ENCODE assay signal across 9 cellular contexts in genomic region chr2:233079473-233079877, GRCh38. TPM values are rescaled to one million over a fixed set of nuclear protein-coding genes. Genes with fewer than 3 reads are reported as not detected.
DNase-seq lines count a peak whose midpoint lies in the region; ATAC-seq and TF ChIP-seq lines count a peak whose summit lies in the region.
"Had no signal": no experiment of that assay in that cellular context is flagged by ENCODE, and none has a peak within 500 bp of the region (broad histone marks: within the 10 kb centered on the region; RNA-seq: fewer than 3 reads in every experiment).

No MANE protein-coding gene starts in this region.

- no peak for TF ChIP-seq POLR2A in suprapubic skin (IDR thresholded peaks at IDR 0.05)

- peak overlapping the region; percentile 91 for H3K27ac Mint-ChIP-seq in activated naive CD8-positive, alpha-beta T cell

- H3K36me3 Mint-ChIP-seq in activated naive CD8-positive, alpha-beta T cell: peaks cover 18% of the 10 kb centered on the region

- H3K36me3 ChIP-seq in suprapubic skin: no peaks in the 10 kb centered on the region

- no peaks in the 10 kb centered on the region for H3K9me3 ChIP-seq in suprapubic skin

- 68% methylated on average over 10 of the region's 10 CpGs for WGBS in suprapubic skin

- peak; percentile 40 for DNase-seq in activated T-cell treated with anti-CD3 and anti-CD28 coated beads, Interleukin-2, amount 50 U/mL, for 1 hour
- DNase-seq in activated T-cell treated with anti-CD3 and anti-CD28 coated beads for 4 hours: no peak
- peak; percentile 35 to 71 for DNase-seq in suprapubic skin (ENCODE audit: low spot score in 2 of 2)
- DNase-seq in ACHN: no peak
- no peak for DNase-seq in NCI-H82 (lab: John Stamatoyannopoulos, UW)
- no peak for DNase-seq in kidney tubule cell (ENCODE audit: low spot score)
- DNase-seq: foreskin fibroblast had no signal

- H3K4me1 ChIP-seq in suprapubic skin: peaks cover 34% of the 10 kb centered on the region

- H3K9me3 Mint-ChIP-seq in activated naive CD8-positive, alpha-beta T cell (ENCODE audit: low read depth): no peaks in the 10 kb centered on the region

- H3K27me3 ChIP-seq in suprapubic skin: no peaks in the 10 kb centered on the region

- H3K4me3 Mint-ChIP-seq in activated naive CD8-positive, alpha-beta T cell: peak overlapping the region; percentile 82

- H3K27me3 Mint-ChIP-seq in activated naive CD8-positive, alpha-beta T cell: no peaks in the 10 kb centered on the region

- in situ Hi-C loops in ACHN (cut with HindIII; ENCODE audit: low pct_ligation_motif_present, low pct_unique_long_range_greater_than_20kb, low sequenced_read_pairs): no loop called here

- peak; percentile 36 for ATAC-seq in HG03342 (IDR thresholded peaks at IDR 0.05; ENCODE audit: unreplicated experiment)

- no peak overlapping the region for H3K27ac ChIP-seq in suprapubic skin

- peaks cover 65% of the 10 kb centered on the region for H3K4me1 Mint-ChIP-seq in activated naive CD8-positive, alpha-beta T cell (ENCODE audit: low read depth)

- no peak overlapping the region for H3K4me3 ChIP-seq in suprapubic skin

- TF ChIP-seq CTCF in suprapubic skin (IDR thresholded peaks at IDR 0.05): no peak

- TF ChIP-seq EP300 in suprapubic skin (IDR thresholded peaks at IDR 0.05): no peak

RNA-seq across cellular contexts. Expression of gene INPP5D, which starts 19.3 kb away (rescaled TPM):
- 10 to 100 TPM in 2 of 4 donors, 1 to 10 TPM in 2; 6.5 to 18.7 (median 11.5) TPM for total RNA-seq in suprapubic skin

RNA-seq across cellular contexts. Expression of gene NEU2, which starts 47.0 kb away (rescaled TPM):
- 10 to 100 TPM in 1 of 4 donors, 1 to 10 TPM in 3; 1.7 to 19.9 (median 5.8) TPM for total RNA-seq in suprapubic skin

Comparison
In these comparisons a context has a peak if more than half of its experiments do, and no peak if none do; other contexts are left out.
1. DNase-seq: peak in activated T-cell treated with anti-CD3 and anti-CD28 coated beads, Interleukin-2, amount 50 U/mL, for 1 hour (single experiment) and suprapubic skin (2 of 2); none in activated T-cell treated with anti-CD3 and anti-CD28 coated beads for 4 hours (single experiment), ACHN (single experiment), NCI-H82 (single experiment) and kidney tubule cell (single experiment).